Comparison of ENCODE assay signal across 8 cellular contexts in genomic region chr11:112961751-112962747, GRCh38. TPM values are rescaled to one million over a fixed set of nuclear protein-coding genes. Genes with fewer than 3 reads are reported as not detected.
A peak's percentile ranks its signal among the peaks of the same experiment; 100 is the strongest.
DNase-seq lines count a peak whose midpoint lies in the region; ATAC-seq, FAIRE-seq and TF ChIP-seq lines count a peak whose summit lies in the region.

No MANE protein-coding gene starts in this region.

- no peaks in the 10 kb centered on the region for H3K9me3 ChIP-seq in DOHH2 (ENCODE audit: control insufficient read depth, insufficient read depth, low read length)
- no peaks in the 10 kb centered on the region for H3K9me3 ChIP-seq in heart left ventricle
- H3K9me3 ChIP-seq in pancreas = no peaks in the 10 kb centered on the region

- DNase-seq in NCI-H128 (lab: John Stamatoyannopoulos, UW; ENCODE audit: unreplicated experiment) = peak; percentile 52
- DNase-seq in activated T-helper 1 cell treated with anti-CD3 and anti-CD28 coated beads, Interleukin-12 subunit alpha, Interleukin-12 subunit beta, Interleukin-2, Interleukin-4 antibody, amounts not matched to agents 30 ng/mL and 10 ng/mL and 1 ng/mL, durations not matched to agents 14 hours and 24 hours and 36 hours (ENCODE audit: low spot score) = no peak
- peak; percentile 29 to 68 (median 45) for DNase-seq in heart left ventricle
- DNase-seq in pancreas = peak in 4 of 6 donors; percentile 7 to 67 (median 36)

- no peaks in the 10 kb centered on the region for H3K36me3 ChIP-seq in DOHH2 (ENCODE audit: control insufficient read depth, low read length)
- no peaks in the 10 kb centered on the region for H3K36me3 ChIP-seq in heart left ventricle
- H3K36me3 ChIP-seq in pancreas = no peaks in the 10 kb centered on the region

- peak overlapping the region; percentile 67 for H3K4me2 ChIP-seq in DOHH2 (ENCODE audit: low read length)

- H3K27me3 ChIP-seq in DOHH2 (ENCODE audit: control insufficient read depth, low read length) (peaks cover 21% of the 10 kb centered on the region), heart left ventricle (peaks cover 0 to 70% (median 8%) of the 10 kb centered on the region in 9 donors), pancreas (peaks cover 0 to 21% (median 5%) of the 10 kb centered on the region in 4 donors)

- H3K4me3 ChIP-seq in DOHH2 (ENCODE audit: low read length) (peak overlapping the region; percentile 60), heart left ventricle (peak overlapping the region; percentile 55 to 93 (median 68)), pancreas (peak overlapping the region; percentile 15 to 48 (median 24))

- H3K4me3 Mint-ChIP-seq in activated T-helper 1 cell treated with anti-CD3 and anti-CD28 coated beads, Interleukin-12 subunit alpha, Interleukin-12 subunit beta, Interleukin-2, Interleukin-4 antibody, amounts not matched to agents 30 ng/mL and 10 ng/mL and 1 ng/mL, durations not matched to agents 14 hours and 24 hours and 36 hours = peak overlapping the region; percentile 82

- peaks cover 19% of the 10 kb centered on the region for H3K4me1 Mint-ChIP-seq in activated T-helper 1 cell treated with anti-CD3 and anti-CD28 coated beads, Interleukin-12 subunit alpha, Interleukin-12 subunit beta, Interleukin-2, Interleukin-4 antibody, amounts not matched to agents 30 ng/mL and 10 ng/mL and 1 ng/mL, durations not matched to agents 14 hours and 24 hours and 36 hours (ENCODE audit: low read depth)

- H3K4me1 ChIP-seq in DOHH2 (ENCODE audit: control insufficient read depth, low read length) (peaks cover 3% of the 10 kb centered on the region; the same call in 1 of the 2 replicates), heart left ventricle (peaks cover 0 to 47% (median 9%) of the 10 kb centered on the region in 12 donors), pancreas (peaks cover 7 to 16% (median 11%) of the 10 kb centered on the region in 3 donors)

- no peak for TF ChIP-seq POLR2A in heart left ventricle (IDR thresholded peaks at IDR 0.05)

- peak; percentile 16 to 43 (median 30) for ATAC-seq in heart left ventricle
- peak; percentile 29 to 54 (median 44) for ATAC-seq in pancreas
- ATAC-seq in GM19395 (IDR thresholded peaks at IDR 0.05; ENCODE audit: unreplicated experiment) = no peak
- no peak for ATAC-seq in HG03460 (IDR thresholded peaks at IDR 0.05; ENCODE audit: unreplicated experiment)
- no peak for ATAC-seq in GM19035 (IDR thresholded peaks at IDR 0.05; ENCODE audit: unreplicated experiment)

- H4K20me1 ChIP-seq in DOHH2 (ENCODE audit: control insufficient read depth, insufficient read depth, low read depth, low read length) = no peaks in the 10 kb centered on the region

- no peaks in the 10 kb centered on the region for H3F3A ChIP-seq in DOHH2 (ENCODE audit: control insufficient read depth, insufficient read depth)

- no peak for FAIRE-seq in pancreas (lab: Jason Lieb, UNC)

- 0 to 1% (median 1%) methylated on average over 58 to 91 of the region's 91 CpGs for WGBS in heart left ventricle, 4 donors
- 1% methylated on average over 91 of the region's 91 CpGs for WGBS in pancreas, 2 donors

- intact Hi-C loops in activated T-helper 1 cell treated with anti-CD3 and anti-CD28 coated beads, Interleukin-12 subunit alpha, Interleukin-12 subunit beta, Interleukin-2, Interleukin-4 antibody, amounts not matched to agents 30 ng/mL and 10 ng/mL and 1 ng/mL, durations not matched to agents 14 hours and 24 hours and 36 hours (cut with micrococcal nuclease) = loop anchor here (5.0 kb wide), 1 partner anchor 325 kb away; no protein-coding TSS in a partner anchor
- intact Hi-C loops in heart left ventricle (cut with DNase I) (loop anchor here in 8 of 10 donors (2.0 to 10.0 kb wide), 21 partner anchors 50 to 670 kb away; no protein-coding TSS in a partner anchor), pancreas (cut with DNase I) (no loop called here)

- no peak overlapping the region for H3K27ac Mint-ChIP-seq in activated T-helper 1 cell treated with anti-CD3 and anti-CD28 coated beads, Interleukin-12 subunit alpha, Interleukin-12 subunit beta, Interleukin-2, Interleukin-4 antibody, amounts not matched to agents 30 ng/mL and 10 ng/mL and 1 ng/mL, durations not matched to agents 14 hours and 24 hours and 36 hours

- peaks cover 4% of the 10 kb centered on the region for H3K36me3 Mint-ChIP-seq in activated T-helper 1 cell treated with anti-CD3 and anti-CD28 coated beads, Interleukin-12 subunit alpha, Interleukin-12 subunit beta, Interleukin-2, Interleukin-4 antibody, amounts not matched to agents 30 ng/mL and 10 ng/mL and 1 ng/mL, durations not matched to agents 14 hours and 24 hours and 36 hours (ENCODE audit: low read depth)

- H3K27me3 Mint-ChIP-seq in activated T-helper 1 cell treated with anti-CD3 and anti-CD28 coated beads, Interleukin-12 subunit alpha, Interleukin-12 subunit beta, Interleukin-2, Interleukin-4 antibody, amounts not matched to agents 30 ng/mL and 10 ng/mL and 1 ng/mL, durations not matched to agents 14 hours and 24 hours and 36 hours (ENCODE audit: insufficient read depth) = peaks cover 69% of the 10 kb centered on the region

- H3K9me3 Mint-ChIP-seq in activated T-helper 1 cell treated with anti-CD3 and anti-CD28 coated beads, Interleukin-12 subunit alpha, Interleukin-12 subunit beta, Interleukin-2, Interleukin-4 antibody, amounts not matched to agents 30 ng/mL and 10 ng/mL and 1 ng/mL, durations not matched to agents 14 hours and 24 hours and 36 hours = no peaks in the 10 kb centered on the region

- TF ChIP-seq CTCF in DOHH2 (IDR thresholded peaks at IDR 0.05; ENCODE audit: low read depth, low read length, poor library complexity, severe bottlenecking) = no peak
- TF ChIP-seq CTCF in heart left ventricle (IDR thresholded peaks at IDR 0.05) = no peak
- no peak for TF ChIP-seq CTCF in pancreas (IDR thresholded peaks at IDR 0.05)

- H3K79me2 ChIP-seq in DOHH2 (ENCODE audit: control insufficient read depth, low read length) = no peaks in the 10 kb centered on the region

- H3K9me2 ChIP-seq in DOHH2 (replicated peaks; ENCODE audit: control insufficient read depth, low read length) = no peaks in the 10 kb centered on the region

- H3K27ac ChIP-seq in DOHH2 (ENCODE audit: low read depth, low read length) = no peak overlapping the region
- H3K27ac ChIP-seq in heart left ventricle = peak overlapping the region; percentile 52 to 90 (median 81)
- H3K27ac ChIP-seq in pancreas = no peak overlapping the region

RNA-seq across cellular contexts. Expression of gene NCAM1, which starts 0.8 kb away (rescaled TPM):
- total RNA-seq in activated T-helper 1 cell treated with anti-CD3 and anti-CD28 coated beads, Interleukin-12 subunit alpha, Interleukin-12 subunit beta, Interleukin-2, Interleukin-4 antibody, amounts not matched to agents 30 ng/mL and 10 ng/mL and 1 ng/mL, durations not matched to agents 14 hours and 24 hours and 36 hours = not detected in 2 replicates
- total RNA-seq in heart left ventricle (100 to 1,000 TPM; 190 to 753 (median 398) TPM), pancreas (10 to 100 TPM in 2 of 6 donors, 1 to 10 TPM in 4; 1.2 to 19.6 (median 3.0) TPM)
- polyA plus RNA-seq in heart left ventricle (100 to 1,000 TPM in 1 of 2 donors, 10 to 100 TPM in 1; 78.0 to 270 TPM), pancreas (1 to 10 TPM; 3.0 to 7.8 TPM)

Comparison
In these comparisons a context has a peak if more than half of its experiments do, and no peak if none do; other contexts are left out.
1. H3K27ac ChIP-seq: peak in heart left ventricle (12 of 12); none in DOHH2 (single experiment) and pancreas (0 of 4).
2. ATAC-seq: peak in heart left ventricle (4 of 4) and pancreas (4 of 4); none in GM19395 (single experiment), HG03460 (single experiment) and GM19035 (single experiment).
3. RNA of gene NCAM1, which starts 0.8 kb away (total RNA-seq): 190 to 753 TPM in heart left ventricle; 1.2 to 19.6 TPM in pancreas and not detected in activated T-helper 1 cell treated with anti-CD3 and anti-CD28 coated beads, Interleukin-12 subunit alpha, Interleukin-12 subunit beta, Interleukin-2, Interleukin-4 antibody, amounts not matched to agents 30 ng/mL and 10 ng/mL and 1 ng/mL, durations not matched to agents 14 hours and 24 hours and 36 hours; every median in the first group is over 4 times any median in the second.
4. intact Hi-C loops: an anchor here in activated T-helper 1 cell treated with anti-CD3 and anti-CD28 coated beads, Interleukin-12 subunit alpha, Interleukin-12 subunit beta, Interleukin-2, Interleukin-4 antibody, amounts not matched to agents 30 ng/mL and 10 ng/mL and 1 ng/mL, durations not matched to agents 14 hours and 24 hours and 36 hours (5.0 kb wide) and heart left ventricle (2.0 to 10.0 kb wide); none called in pancreas.
5. Peak in every context shown above with its lines, with median percentiles within 50 percentile points of each other: H3K4me3 ChIP-seq.